In genomic region chrX:154458116-154458953, GRCh38 we compare ENCODE assay signal across 8 cellular contexts. TPM values are rescaled to one million over a fixed set of nuclear protein-coding genes. Genes with fewer than 3 reads are reported as not detected.
DNase-seq lines count a peak whose midpoint lies in the region; ATAC-seq and TF ChIP-seq lines count a peak whose summit lies in the region.

Gene PLXNA3 (plus strand): TSS chrX:154458281. CDS start chrX:154460184, 1,903 bp downstream.

- no peak for TF ChIP-seq CTCF in omental fat pad (IDR thresholded peaks at IDR 0.05)
- no peak for TF ChIP-seq CTCF in upper lobe of right lung (IDR thresholded peaks at IDR 0.05)

- H3K27ac ChIP-seq in upper lobe of right lung: peak within 1 kb of the TSS; percentile 24

- H3K36me3 ChIP-seq in upper lobe of right lung: no peaks in the 10 kb centered on the region

- ATAC-seq in HG02610 (IDR thresholded peaks at IDR 0.05; ENCODE audit: unreplicated experiment): peak; percentile 36
- peak; percentile 84 for ATAC-seq in omental fat pad (ENCODE audit: low FRiP score)
- ATAC-seq in upper lobe of right lung: peak; percentile 85
- ATAC-seq in HG03378 (IDR thresholded peaks at IDR 0.05; ENCODE audit: unreplicated experiment): no peak

- TF ChIP-seq POLR2A in GM15510 (IDR thresholded peaks at IDR 0.05; ENCODE audit: borderline replicate concordance, extremely low read depth, insufficient read length): peak; percentile 65

- intact Hi-C loops in upper lobe of right lung (cut with DNase I): no loop called here

- DNase-seq in OCI-M1 (lab: John Stamatoyannopoulos, UW) (peak; percentile 44), glomerular endothelial cell (ENCODE audit: extremely low read depth, low read depth, low spot score) (no peak), omental fat pad (ENCODE audit: low spot score) (no peak), upper lobe of right lung (peak; percentile 78)
- DNase-seq in activated effector memory CD4-positive, alpha-beta T cell treated with anti-CD3 and anti-CD28 coated beads, Interleukin-2, amount 50 U/mL, for 16 hours: peak; percentile 88

- H3K27me3 ChIP-seq in upper lobe of right lung: no peaks in the 10 kb centered on the region

- H3K4me1 ChIP-seq in upper lobe of right lung: no peaks in the 10 kb centered on the region

- peak within 1 kb of the TSS; percentile 64 for H3K4me3 ChIP-seq in upper lobe of right lung

- no peaks in the 10 kb centered on the region for H3K9me3 ChIP-seq in upper lobe of right lung

RNA-seq across cellular contexts. Expression of gene PLXNA3, which starts in this region (rescaled TPM):
- total RNA-seq in glomerular endothelial cell (25.4 and 29.2 TPM in 2 replicates), omental fat pad (10 to 100 TPM in 2 of 4 donors, 1 to 10 TPM in 2; 9.7 to 16.9 (median 11.3) TPM), upper lobe of right lung (49.0 TPM)

Comparison
In these comparisons a context has a peak if more than half of its experiments do, and no peak if none do; other contexts are left out.
1. DNase-seq: peak in OCI-M1 (single experiment), activated effector memory CD4-positive, alpha-beta T cell treated with anti-CD3 and anti-CD28 coated beads, Interleukin-2, amount 50 U/mL, for 16 hours (single experiment) and upper lobe of right lung (single experiment); none in glomerular endothelial cell (single experiment) and omental fat pad (single experiment).